In genomic region chr5:172838151-172838875, GRCh38 we compare ENCODE assay signal across 9 cellular contexts. TPM values are rescaled to one million over a fixed set of nuclear protein-coding genes. Genes with fewer than 3 reads are reported as not detected.
DNase-seq lines count a peak whose midpoint lies in the region; ATAC-seq and TF ChIP-seq lines count a peak whose summit lies in the region.
"Had no signal": no experiment of that assay in that cellular context is flagged by ENCODE, and none has a peak within 500 bp of the region (broad histone marks: within the 10 kb centered on the region; RNA-seq: fewer than 3 reads in every experiment).

No MANE protein-coding gene starts in this region.

- POLR2A ChIA-PET in activated B cell treated with CpG ODN at 0.5 μM for 24 hours (lab: Charles Lee), result interaction anchor here (0.9 to 8.9 kb wide), 5 partner anchors 11 to 67 kb away, joined by 4 to 128 read pairs (median 9); partner anchors contain the start of gene DUSP1

- H3K27ac Mint-ChIP-seq in activated T-cell treated with anti-CD3 and anti-CD28 coated beads, Interleukin-2, amount 50 U/mL, for 72 hours, result peak overlapping the region; percentile 63
- peak overlapping the region; percentile 92 for H3K27ac Mint-ChIP-seq in activated B cell treated with CpG ODN at 0.5 μM for 24 hours

- H3K36me3 ChIP-seq in muscle layer of colon (ENCODE audit: insufficient read depth, low read length), result peaks cover 1% of the 10 kb centered on the region
- peaks cover 0 to 4% (median 0%) of the 10 kb centered on the region in 3 donors for H3K36me3 ChIP-seq in tibial artery

- H3K9me3 ChIP-seq in muscle layer of colon (ENCODE audit: low read length) (no peaks in the 10 kb centered on the region), tibial artery (no peaks in the 10 kb centered on the region)

- peaks cover 46% of the 10 kb centered on the region for H3K4me1 Mint-ChIP-seq in activated T-cell treated with anti-CD3 and anti-CD28 coated beads, Interleukin-2, amount 50 U/mL, for 72 hours (ENCODE audit: low read depth)
- H3K4me1 Mint-ChIP-seq in activated B cell treated with CpG ODN at 0.5 μM for 24 hours, result peaks cover 61% of the 10 kb centered on the region

- no peaks in the 10 kb centered on the region for H3K9me3 Mint-ChIP-seq in activated T-cell treated with anti-CD3 and anti-CD28 coated beads, Interleukin-2, amount 50 U/mL, for 72 hours
- no peaks in the 10 kb centered on the region for H3K9me3 Mint-ChIP-seq in activated B cell treated with CpG ODN at 0.5 μM for 24 hours
- H3K9me3 Mint-ChIP-seq: activated T-helper 1 cell treated with anti-CD3 and anti-CD28 coated beads, Interleukin-12 subunit alpha, Interleukin-12 subunit beta, Interleukin-2, Interleukin-4 antibody, amounts not matched to agents 30 ng/mL and 10 ng/mL and 1 ng/mL, durations not matched to agents 14 hours and 24 hours and 36 hours had no signal

- intact Hi-C loops in activated B cell treated with CpG ODN at 0.5 μM for 24 hours (cut with micrococcal nuclease), result loop anchor here (5.0 to 10.0 kb wide), 2 partner anchors 121 to 834 kb away; partner anchors contain the start of gene FBXW11
- intact Hi-C loops in tibial artery (cut with DNase I; ENCODE audit: low total_unique reads), result no loop called here

- CTCF ChIA-PET in activated B cell treated with CpG ODN at 0.5 μM for 24 hours (lab: Charles Lee), result interaction anchor here (1.3 kb wide), 1 partner anchor 66 kb away, joined by 6 read pairs; no protein-coding TSS in a partner anchor

- H3K9ac ChIP-seq in muscle layer of colon (ENCODE audit: low read length), result no peak overlapping the region

- H3K27me3 ChIP-seq in muscle layer of colon (ENCODE audit: control insufficient read depth in 1 of 2, insufficient read depth in 2 of 2, low read length in 2 of 2) (no peaks in the 10 kb centered on the region), tibial artery (no peaks in the 10 kb centered on the region)

- H3K4me3 ChIP-seq in muscle layer of colon (ENCODE audit: low read depth in 1 of 2, low read length in 2 of 2) (no peak overlapping the region), tibial artery (no peak overlapping the region)

- H3K27ac ChIP-seq in muscle layer of colon (ENCODE audit: low read depth, low read length), result peak overlapping the region; percentile 60
- peak overlapping the region; percentile 40 to 77 for H3K27ac ChIP-seq in tibial artery

- TF ChIP-seq CTCF in activated B cell treated with CpG ODN at 0.5 μM for 24 hours (IDR thresholded peaks at IDR 0.05) (no peak), tibial artery (IDR thresholded peaks at IDR 0.05) (no peak)

- peak overlapping the region; percentile 53 to 76 for H3K4me3 Mint-ChIP-seq in activated T-cell treated with anti-CD3 and anti-CD28 coated beads, Interleukin-2, amount 50 U/mL, for 72 hours
- H3K4me3 Mint-ChIP-seq in activated B cell treated with CpG ODN at 0.5 μM for 24 hours, result peak overlapping the region; percentile 73

- H3K4me1 ChIP-seq in muscle layer of colon (ENCODE audit: insufficient read depth, low read length) (peaks cover 57% of the 10 kb centered on the region), tibial artery (peaks cover 0 to 62% (median 43%) of the 10 kb centered on the region in 4 donors)

- H3K36me3 Mint-ChIP-seq in activated T-cell treated with anti-CD3 and anti-CD28 coated beads, Interleukin-2, amount 50 U/mL, for 72 hours (ENCODE audit: insufficient read depth in 2 of 2), result no peaks in the 10 kb centered on the region
- H3K36me3 Mint-ChIP-seq in activated B cell treated with CpG ODN at 0.5 μM for 24 hours (ENCODE audit: low read depth), result peaks cover 32% of the 10 kb centered on the region

- H3K27me3 Mint-ChIP-seq in activated T-cell treated with anti-CD3 and anti-CD28 coated beads, Interleukin-2, amount 50 U/mL, for 72 hours (ENCODE audit: low read depth), result no peaks in the 10 kb centered on the region
- no peaks in the 10 kb centered on the region for H3K27me3 Mint-ChIP-seq in activated B cell treated with CpG ODN at 0.5 μM for 24 hours

- no peak for DNase-seq in activated T-cell treated with anti-CD3 and anti-CD28 coated beads, Interleukin-2, amount 50 U/mL, for 72 hours
- DNase-seq in activated T-cell treated with anti-CD3 and anti-CD28 coated beads, Interleukin-2, amount 50 U/mL, for 48 hours, result no peak
- DNase-seq in activated B cell treated with CpG ODN at 0.5 μM for 24 hours (no peak), tibial artery (no peak), NCI-H128 (lab: John Stamatoyannopoulos, UW; ENCODE audit: unreplicated experiment) (no peak), SHP77 (lab: John Stamatoyannopoulos, UW) (no peak)

- no peak for ATAC-seq in activated T-cell treated with anti-CD3 and anti-CD28 coated beads, Interleukin-2, amount 50 U/mL, for 72 hours (replicated peaks in 1 of 2)
- ATAC-seq in activated B cell treated with CpG ODN at 0.5 μM for 24 hours (ENCODE audit: low read depth) (no peak), HG03571 (IDR thresholded peaks at IDR 0.05; ENCODE audit: unreplicated experiment) (no peak)

RNA-seq across cellular contexts. Expression of gene ERGIC1, which starts 4.3 kb away (rescaled TPM):
- 10 to 100 TPM; 66.3 to 69.3 TPM for total RNA-seq in activated T-cell treated with anti-CD3 and anti-CD28 coated beads, Interleukin-2, amount 50 U/mL, for 72 hours
- 69.6 and 72.5 TPM in 2 replicates for total RNA-seq in activated B cell treated with CpG ODN at 0.5 μM for 24 hours
